In genomic region chr16:27486760-27487159, GRCh38 we compare ENCODE assay signal across 25 cellular contexts.
"Had no signal": no experiment of that assay in that cellular context is flagged by ENCODE, and none has a peak within 500 bp of the region (broad histone marks: within the 10 kb centered on the region; RNA-seq: fewer than 3 reads in every experiment).

No MANE protein-coding gene starts in this region.

- H3K4me3 ChIP-seq: hepatocyte, left lung, lower lobe of right lung, right atrium auricular region, skin epidermis, suprapubic skin, tibial nerve, uterus had no signal

- H3K27ac Mint-ChIP-seq: nephron; stimulated activated naive CD8-positive, alpha-beta T cell treated with anti-CD3 and anti-CD28 coated beads, Interleukin-15, Interleukin-2, amounts not matched to agents 100 ng/mL and 50 ng/mL, for 24 hours; type B pancreatic cell had no signal

- H3K4me3 Mint-ChIP-seq: naive thymus-derived CD8-positive, alpha-beta T cell; nephron; neural crest cell; stimulated activated naive CD8-positive, alpha-beta T cell treated with anti-CD3 and anti-CD28 coated beads, Interleukin-15, Interleukin-2, amounts not matched to agents 100 ng/mL and 50 ng/mL, for 24 hours; type B pancreatic cell had no signal

- DNase-seq: left colon; left lung; lower lobe of right lung; mammary epithelial cell; mesenchymal stem cell; naive thymus-derived CD8-positive, alpha-beta T cell; nucleus accumbens; stimulated activated CD4-positive, alpha-beta T cell treated with anti-CD3 and anti-CD28 coated beads, Interleukin-12 subunit alpha, Interleukin-12 subunit beta, amount 100 ng/mL, for 4 hours; stimulated activated CD4-positive, alpha-beta T cell treated with anti-CD3 and anti-CD28 coated beads, Interleukin-15, amount 100 ng/mL, for 24 hours; stimulated activated CD4-positive, alpha-beta T cell treated with anti-CD3 and anti-CD28 coated beads, Interleukin-2, amount 100 ng/mL, for 24 hours; stimulated activated CD4-positive, alpha-beta T cell treated with anti-CD3 and anti-CD28 coated beads, Interleukin-4, amount 100 ng/mL, for 1 hour; stimulated activated naive CD4-positive, alpha-beta T cell; uterus had no signal

- H3K9me3 ChIP-seq: left lung, lower lobe of right lung, right atrium auricular region, suprapubic skin, tibial nerve, uterus had no signal

- H3K4me1 ChIP-seq: left lung, lower lobe of right lung, parathyroid adenoma, right atrium auricular region, suprapubic skin, tibial nerve, uterus had no signal

- H3K27me3 ChIP-seq: hepatocyte, left lung, right atrium auricular region, suprapubic skin, tibial nerve, uterus had no signal

- H3K79me2 ChIP-seq: hepatocyte, parathyroid adenoma had no signal

- H3K4me2 ChIP-seq: hepatocyte had no signal

- H2AFZ ChIP-seq: hepatocyte, parathyroid adenoma had no signal

- H3K36me3 ChIP-seq: uterus had no signal

- H3K4me1 Mint-ChIP-seq: nephron, neural crest cell had no signal

- H3K9me3 Mint-ChIP-seq: naive thymus-derived CD8-positive, alpha-beta T cell; nephron; neural crest cell; stimulated activated naive CD8-positive, alpha-beta T cell treated with anti-CD3 and anti-CD28 coated beads, Interleukin-15, Interleukin-2, amounts not matched to agents 100 ng/mL and 50 ng/mL, for 24 hours; type B pancreatic cell had no signal

- FAIRE-seq: keratinocyte had no signal

- H3K27ac ChIP-seq: hepatocyte, left lung, lower lobe of right lung, parathyroid adenoma, right atrium auricular region, skin epidermis, suprapubic skin, tibial nerve, uterus had no signal

- ATAC-seq: left colon; left lung; lower lobe of right lung; naive thymus-derived CD8-positive, alpha-beta T cell; sciatic nerve had no signal

- H3K27me3 Mint-ChIP-seq: naive thymus-derived CD8-positive, alpha-beta T cell; stimulated activated naive CD8-positive, alpha-beta T cell treated with anti-CD3 and anti-CD28 coated beads, Interleukin-15, Interleukin-2, amounts not matched to agents 100 ng/mL and 50 ng/mL, for 24 hours; type B pancreatic cell had no signal

- H3K9ac ChIP-seq: parathyroid adenoma had no signal
